In the genomic region with DNA sequence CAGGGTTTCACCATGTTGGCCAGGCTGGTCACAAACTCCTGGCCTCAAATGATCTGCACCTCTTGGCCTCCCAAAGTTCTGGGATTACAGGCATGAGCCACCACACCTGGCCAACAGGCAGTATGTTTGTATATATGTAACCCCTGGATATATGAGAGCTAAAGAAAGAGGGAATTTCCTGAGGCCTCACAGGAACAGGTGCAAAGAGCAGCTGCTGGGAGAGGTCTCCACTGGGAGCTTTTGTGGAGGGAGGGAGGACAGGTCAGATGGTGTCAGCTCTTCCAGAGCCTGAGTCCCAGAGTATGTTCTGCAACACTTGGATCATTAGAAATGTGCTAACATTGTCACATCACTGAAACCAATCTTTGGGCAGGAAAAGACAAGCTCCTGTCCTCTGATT, we compare ENCODE assay signal across 1 cellular context.
TF ChIP-seq lines count a peak whose summit lies in the region.

No MANE protein-coding gene starts in this region.

TF ChIP-seq in HepG2, 621 proteins besides CTCF, POLR2A, EP300 and RAD21 (continued from another document and continues in another):
- TF ChIP-seq, protein P1, sequence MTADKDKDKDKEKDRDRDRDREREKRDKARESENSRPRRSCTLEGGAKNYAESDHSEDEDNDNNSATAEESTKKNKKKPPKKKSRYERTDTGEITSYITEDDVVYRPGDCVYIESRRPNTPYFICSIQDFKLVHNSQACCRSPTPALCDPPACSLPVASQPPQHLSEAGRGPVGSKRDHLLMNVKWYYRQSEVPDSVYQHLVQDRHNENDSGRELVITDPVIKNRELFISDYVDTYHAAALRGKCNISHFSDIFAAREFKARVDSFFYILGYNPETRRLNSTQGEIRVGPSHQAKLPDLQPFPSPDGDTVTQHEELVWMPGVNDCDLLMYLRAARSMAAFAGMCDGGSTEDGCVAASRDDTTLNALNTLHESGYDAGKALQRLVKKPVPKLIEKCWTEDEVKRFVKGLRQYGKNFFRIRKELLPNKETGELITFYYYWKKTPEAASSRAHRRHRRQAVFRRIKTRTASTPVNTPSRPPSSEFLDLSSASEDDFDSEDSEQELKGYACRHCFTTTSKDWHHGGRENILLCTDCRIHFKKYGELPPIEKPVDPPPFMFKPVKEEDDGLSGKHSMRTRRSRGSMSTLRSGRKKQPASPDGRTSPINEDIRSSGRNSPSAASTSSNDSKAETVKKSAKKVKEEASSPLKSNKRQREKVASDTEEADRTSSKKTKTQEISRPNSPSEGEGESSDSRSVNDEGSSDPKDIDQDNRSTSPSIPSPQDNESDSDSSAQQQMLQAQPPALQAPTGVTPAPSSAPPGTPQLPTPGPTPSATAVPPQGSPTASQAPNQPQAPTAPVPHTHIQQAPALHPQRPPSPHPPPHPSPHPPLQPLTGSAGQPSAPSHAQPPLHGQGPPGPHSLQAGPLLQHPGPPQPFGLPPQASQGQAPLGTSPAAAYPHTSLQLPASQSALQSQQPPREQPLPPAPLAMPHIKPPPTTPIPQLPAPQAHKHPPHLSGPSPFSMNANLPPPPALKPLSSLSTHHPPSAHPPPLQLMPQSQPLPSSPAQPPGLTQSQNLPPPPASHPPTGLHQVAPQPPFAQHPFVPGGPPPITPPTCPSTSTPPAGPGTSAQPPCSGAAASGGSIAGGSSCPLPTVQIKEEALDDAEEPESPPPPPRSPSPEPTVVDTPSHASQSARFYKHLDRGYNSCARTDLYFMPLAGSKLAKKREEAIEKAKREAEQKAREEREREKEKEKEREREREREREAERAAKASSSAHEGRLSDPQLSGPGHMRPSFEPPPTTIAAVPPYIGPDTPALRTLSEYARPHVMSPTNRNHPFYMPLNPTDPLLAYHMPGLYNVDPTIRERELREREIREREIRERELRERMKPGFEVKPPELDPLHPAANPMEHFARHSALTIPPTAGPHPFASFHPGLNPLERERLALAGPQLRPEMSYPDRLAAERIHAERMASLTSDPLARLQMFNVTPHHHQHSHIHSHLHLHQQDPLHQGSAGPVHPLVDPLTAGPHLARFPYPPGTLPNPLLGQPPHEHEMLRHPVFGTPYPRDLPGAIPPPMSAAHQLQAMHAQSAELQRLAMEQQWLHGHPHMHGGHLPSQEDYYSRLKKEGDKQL (CRISPR knock-in tag; IDR thresholded peaks at IDR 0.05; ENCODE audit: low read depth): no peak
- no peak for TF ChIP-seq SP1 (IDR thresholded peaks at IDR 0.05)
- TF ChIP-seq SP1 (CRISPR knock-in tag; IDR thresholded peaks at IDR 0.05): no peak
- no peak for TF ChIP-seq ZNF513 (CRISPR knock-in tag; conservative IDR thresholded peaks at IDR 0.05)
- no peak for TF ChIP-seq ZNF24 (IDR thresholded peaks at IDR 0.05)
- no peak for TF ChIP-seq ZNF605 (CRISPR knock-in tag; IDR thresholded peaks at IDR 0.05)
- TF ChIP-seq SMYD3 (CRISPR knock-in tag; IDR thresholded peaks at IDR 0.05): 0 out of 2 replicates have a peak, but pooled peaks have one; percentile 45
- TF ChIP-seq, protein P2, sequence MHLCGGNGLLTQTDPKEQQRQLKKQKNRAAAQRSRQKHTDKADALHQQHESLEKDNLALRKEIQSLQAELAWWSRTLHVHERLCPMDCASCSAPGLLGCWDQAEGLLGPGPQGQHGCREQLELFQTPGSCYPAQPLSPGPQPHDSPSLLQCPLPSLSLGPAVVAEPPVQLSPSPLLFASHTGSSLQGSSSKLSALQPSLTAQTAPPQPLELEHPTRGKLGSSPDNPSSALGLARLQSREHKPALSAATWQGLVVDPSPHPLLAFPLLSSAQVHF (CRISPR knock-in tag; IDR thresholded peaks at IDR 0.05): no peak
- TF ChIP-seq BRCA1 (CRISPR knock-in tag; IDR thresholded peaks at IDR 0.05): no peak
- no peak for TF ChIP-seq ZHX1 (CRISPR knock-in tag; IDR thresholded peaks at IDR 0.05; ENCODE audit: low read depth)
- peak; percentile 28; the same call in 1 of the 2 replicates for TF ChIP-seq ZKSCAN8 (CRISPR knock-in tag; IDR thresholded peaks at IDR 0.05; ENCODE audit: borderline replicate concordance)
- no peak for TF ChIP-seq MAFK (conservative IDR thresholded peaks at IDR 0.05 in 1 of 2, IDR thresholded peaks at IDR 0.05 in 1 of 2; ENCODE audit: low read length in 2 of 2)
- TF ChIP-seq, protein P3, sequence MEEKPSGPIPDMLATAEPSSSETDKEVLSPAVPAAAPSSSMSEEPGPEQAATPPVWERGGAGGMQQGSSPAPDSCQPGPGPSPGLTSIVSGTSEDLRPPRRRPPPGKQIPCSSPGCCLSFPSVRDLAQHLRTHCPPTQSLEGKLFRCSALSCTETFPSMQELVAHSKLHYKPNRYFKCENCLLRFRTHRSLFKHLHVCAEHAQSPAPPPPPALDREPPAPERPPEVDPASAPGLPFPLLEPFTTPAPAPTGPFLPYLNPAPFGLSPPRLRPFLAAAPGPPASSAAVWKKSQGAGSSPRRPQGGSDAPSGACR (CRISPR knock-in tag; IDR thresholded peaks at IDR 0.05): no peak
- no peak for TF ChIP-seq MEIS2 (CRISPR knock-in tag; IDR thresholded peaks at IDR 0.05)
- TF ChIP-seq, protein P4, sequence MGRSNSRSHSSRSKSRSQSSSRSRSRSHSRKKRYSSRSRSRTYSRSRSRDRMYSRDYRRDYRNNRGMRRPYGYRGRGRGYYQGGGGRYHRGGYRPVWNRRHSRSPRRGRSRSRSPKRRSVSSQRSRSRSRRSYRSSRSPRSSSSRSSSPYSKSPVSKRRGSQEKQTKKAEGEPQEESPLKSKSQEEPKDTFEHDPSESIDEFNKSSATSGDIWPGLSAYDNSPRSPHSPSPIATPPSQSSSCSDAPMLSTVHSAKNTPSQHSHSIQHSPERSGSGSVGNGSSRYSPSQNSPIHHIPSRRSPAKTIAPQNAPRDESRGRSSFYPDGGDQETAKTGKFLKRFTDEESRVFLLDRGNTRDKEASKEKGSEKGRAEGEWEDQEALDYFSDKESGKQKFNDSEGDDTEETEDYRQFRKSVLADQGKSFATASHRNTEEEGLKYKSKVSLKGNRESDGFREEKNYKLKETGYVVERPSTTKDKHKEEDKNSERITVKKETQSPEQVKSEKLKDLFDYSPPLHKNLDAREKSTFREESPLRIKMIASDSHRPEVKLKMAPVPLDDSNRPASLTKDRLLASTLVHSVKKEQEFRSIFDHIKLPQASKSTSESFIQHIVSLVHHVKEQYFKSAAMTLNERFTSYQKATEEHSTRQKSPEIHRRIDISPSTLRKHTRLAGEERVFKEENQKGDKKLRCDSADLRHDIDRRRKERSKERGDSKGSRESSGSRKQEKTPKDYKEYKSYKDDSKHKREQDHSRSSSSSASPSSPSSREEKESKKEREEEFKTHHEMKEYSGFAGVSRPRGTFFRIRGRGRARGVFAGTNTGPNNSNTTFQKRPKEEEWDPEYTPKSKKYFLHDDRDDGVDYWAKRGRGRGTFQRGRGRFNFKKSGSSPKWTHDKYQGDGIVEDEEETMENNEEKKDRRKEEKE (IDR thresholded peaks at IDR 0.05): no peak
- peak; percentile 48; the same call in 1 of the 2 replicates for TF ChIP-seq RXRB (CRISPR knock-in tag; IDR thresholded peaks at IDR 0.05; ENCODE audit: borderline replicate concordance)
- TF ChIP-seq HNRNPK (IDR thresholded peaks at IDR 0.05; ENCODE audit: low read depth, low read length, poor library complexity, severe bottlenecking): no peak
- TF ChIP-seq NR2F6 (IDR thresholded peaks at IDR 0.05): no peak
- TF ChIP-seq NR2F6 (CRISPR knock-in tag; IDR thresholded peaks at IDR 0.05): peak; percentile 53
- peak; percentile 67; the same call in 1 of the 2 replicates for TF ChIP-seq AHDC1 (CRISPR knock-in tag; IDR thresholded peaks at IDR 0.05; ENCODE audit: borderline replicate concordance)
- no peak for TF ChIP-seq BRF2 (CRISPR knock-in tag; IDR thresholded peaks at IDR 0.05)
- TF ChIP-seq THAP11 (CRISPR knock-in tag; IDR thresholded peaks at IDR 0.05): no peak
- TF ChIP-seq ZNF788 (CRISPR knock-in tag; IDR thresholded peaks at IDR 0.05; ENCODE audit: borderline replicate concordance): peak; percentile 31; the same call in 1 of the 2 replicates
- TF ChIP-seq ZNF710 (CRISPR knock-in tag; IDR thresholded peaks at IDR 0.05; ENCODE audit: borderline replicate concordance): peak; percentile 24; the same call in 1 of the 2 replicates
- TF ChIP-seq SNAPC2 (CRISPR knock-in tag; IDR thresholded peaks at IDR 0.05): no peak
